In the genomic region with DNA sequence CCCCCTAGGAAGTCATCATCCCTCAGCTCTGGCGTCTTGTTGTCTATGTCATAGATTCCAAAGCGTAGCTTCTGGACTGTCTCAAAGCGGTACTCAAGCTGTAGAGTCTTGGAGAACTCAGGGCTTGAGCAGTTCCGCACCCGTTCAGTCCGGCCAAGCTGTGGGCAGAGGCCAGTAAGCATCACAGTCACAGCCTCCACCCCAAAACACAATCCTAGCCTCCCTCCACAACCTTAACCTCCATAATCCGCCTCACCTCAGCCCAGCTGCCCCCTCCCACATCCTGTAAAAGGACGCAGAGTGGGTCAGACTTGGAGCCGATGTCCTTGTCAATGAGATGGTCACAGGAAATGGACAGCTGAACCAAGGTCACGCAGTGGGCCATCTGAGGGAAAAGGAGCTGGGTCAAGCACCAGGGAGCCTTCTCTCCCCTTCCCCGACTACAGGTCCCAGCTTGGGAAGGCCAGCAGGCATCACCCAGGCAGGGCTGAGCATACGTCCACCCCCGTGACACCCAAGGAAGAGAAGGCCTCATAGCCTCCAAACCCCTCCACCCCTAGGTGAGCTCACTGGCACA, we compare ENCODE assay signal across 28 cellular contexts. TPM values are rescaled to one million over a fixed set of nuclear protein-coding genes. Genes with fewer than 3 reads are reported as not detected.
DNase-seq lines count a peak whose midpoint lies in the region; ATAC-seq, FAIRE-seq and TF ChIP-seq lines count a peak whose summit lies in the region.
"Had no signal": no experiment of that assay in that cellular context is flagged by ENCODE, and none has a peak within 500 bp of the region (broad histone marks: within the 10 kb centered on the region; RNA-seq: fewer than 3 reads in every experiment).

No MANE protein-coding gene starts in this region.

- H3K36me3 ChIP-seq in RWPE2 (ENCODE audit: low read depth): peaks cover 72% of the 10 kb centered on the region
- peaks cover 22 to 49% (median 26%) of the 10 kb centered on the region in 3 experiments for H3K36me3 ChIP-seq in naive thymus-derived CD4-positive, alpha-beta T cell (ENCODE audit: control insufficient read depth in 2 of 3, insufficient read depth in 3 of 3, low read length in 3 of 3)
- H3K36me3 ChIP-seq in esophagus muscularis mucosa: peaks cover 23 to 50% (median 49%) of the 10 kb centered on the region in 4 donors

- H3K36me3 Mint-ChIP-seq in stimulated activated naive CD8-positive, alpha-beta T cell treated with anti-CD3 and anti-CD28 coated beads, Interleukin-15, Interleukin-2, amounts not matched to agents 100 ng/mL and 50 ng/mL, for 24 hours (ENCODE audit: low read depth): peaks cover 23% of the 10 kb centered on the region
- peaks cover 0 to 29% (median 11%) of the 10 kb centered on the region in 5 donors for H3K36me3 Mint-ChIP-seq in naive thymus-derived CD4-positive, alpha-beta T cell

- no peaks in the 10 kb centered on the region for H3K4me1 ChIP-seq in RWPE2 (ENCODE audit: insufficient read depth, poor library complexity, severe bottlenecking)
- H3K4me1 ChIP-seq in naive thymus-derived CD4-positive, alpha-beta T cell (ENCODE audit: control insufficient read depth in 2 of 2, insufficient read depth in 2 of 2, low read length in 2 of 2): peaks cover 0 to 4% of the 10 kb centered on the region in 2 donors
- H3K4me1 ChIP-seq in esophagus muscularis mucosa: peaks cover 6 to 13% (median 10%) of the 10 kb centered on the region in 4 donors
- H3K4me1 ChIP-seq: ascending aorta; BLaER1 treated with 17β-estradiol and CSF1 and Interleukin-3, amounts not matched to agents 10 nM and 100 nM; prostate gland had no signal

- no peak for ATAC-seq in stimulated activated naive CD8-positive, alpha-beta T cell treated with anti-CD3 and anti-CD28 coated beads, Interleukin-15, amount 100 ng/mL, for 72 hours
- ATAC-seq in RWPE2 (ENCODE audit: low read depth) (no peak), HG03196 (IDR thresholded peaks at IDR 0.05; ENCODE audit: unreplicated experiment) (no peak)
- ATAC-seq in naive thymus-derived CD4-positive, alpha-beta T cell: no peak
- ATAC-seq: left lung, WTC11 had no signal

- FAIRE-seq in frontal cortex (lab: Jason Lieb, UNC): no peak
- FAIRE-seq: islet of Langerhans, RCC 7860 had no signal

- TF ChIP-seq EP300 in esophagus muscularis mucosa (IDR thresholded peaks at IDR 0.05): no peak

- DNase-seq in stimulated activated naive CD8-positive, alpha-beta T cell treated with anti-CD3 and anti-CD28 coated beads, Interleukin-15, amount 100 ng/mL, for 72 hours: no peak
- DNase-seq in RWPE2 (ENCODE audit: low spot score) (peak; percentile 68), esophagus muscularis mucosa (ENCODE audit: extremely low spot score) (no peak), frontal cortex (ENCODE audit: low spot score in 2 of 2) (no peak)
- no peak for DNase-seq in naive thymus-derived CD4-positive, alpha-beta T cell
- DNase-seq: activated CD4-positive, alpha-beta T cell treated with anti-CD3 and anti-CD28 coated beads, Interleukin-2, amount 10 ng/mL, durations not matched to agents 24 days and 14 days; effector memory CD4-positive, alpha-beta T cell; erythroblast; GM23248; left lung; mesenchymal stem cell; NCI-H82; sigmoid colon; stimulated activated CD4-positive, alpha-beta T cell treated with anti-CD3 and anti-CD28 coated beads, Interleukin-12 subunit alpha, Interleukin-12 subunit beta, amount 100 ng/mL, for 4 hours; stimulated activated CD4-positive, alpha-beta T cell treated with anti-CD3 and anti-CD28 coated beads, Interleukin-2, amount 100 ng/mL, for 48 hours; T-helper 1 cell had no signal

- TF ChIP-seq POLR2A in esophagus muscularis mucosa (IDR thresholded peaks at IDR 0.05; ENCODE audit: low read depth): no peak

- peaks cover 20% of the 10 kb centered on the region for H3K4me1 Mint-ChIP-seq in stimulated activated naive CD8-positive, alpha-beta T cell treated with anti-CD3 and anti-CD28 coated beads, Interleukin-15, Interleukin-2, amounts not matched to agents 100 ng/mL and 50 ng/mL, for 24 hours (ENCODE audit: low read depth)
- peaks cover 22% of the 10 kb centered on the region for H3K4me1 Mint-ChIP-seq in stimulated activated naive CD8-positive, alpha-beta T cell treated with anti-CD3 and anti-CD28 coated beads, Interleukin-15, amount 100 ng/mL, for 72 hours
- peaks cover 14 to 38% (median 25%) of the 10 kb centered on the region in 7 donors for H3K4me1 Mint-ChIP-seq in naive thymus-derived CD4-positive, alpha-beta T cell
- H3K4me1 Mint-ChIP-seq: WTC11 had no signal

- no peak overlapping the region for H3K4me3 Mint-ChIP-seq in stimulated activated naive CD8-positive, alpha-beta T cell treated with anti-CD3 and anti-CD28 coated beads, Interleukin-15, Interleukin-2, amounts not matched to agents 100 ng/mL and 50 ng/mL, for 24 hours
- no peak overlapping the region for H3K4me3 Mint-ChIP-seq in stimulated activated naive CD8-positive, alpha-beta T cell treated with anti-CD3 and anti-CD28 coated beads, Interleukin-15, amount 100 ng/mL, for 72 hours
- no peak overlapping the region for H3K4me3 Mint-ChIP-seq in naive thymus-derived CD4-positive, alpha-beta T cell
- H3K4me3 Mint-ChIP-seq: activated CD4-positive, alpha-beta T cell treated with anti-CD3 and anti-CD28 coated beads, Interleukin-2, amount 10 ng/mL, durations not matched to agents 24 days and 14 days; IgD-negative memory B cell; WTC11 had no signal

- intact Hi-C loops in naive thymus-derived CD4-positive, alpha-beta T cell (cut with micrococcal nuclease): no loop called here
- intact Hi-C loops in esophagus muscularis mucosa (cut with DNase I): no loop called here

- H3K27ac ChIP-seq in RWPE2 (ENCODE audit: poor library complexity, severe bottlenecking): no peak overlapping the region
- H3K27ac ChIP-seq in naive thymus-derived CD4-positive, alpha-beta T cell (ENCODE audit: low read depth, low read length): no peak overlapping the region
- no peak overlapping the region for H3K27ac ChIP-seq in esophagus muscularis mucosa (replicated peaks in 1 of 4)
- H3K27ac ChIP-seq: ascending aorta; BLaER1 treated with 17β-estradiol and CSF1 and Interleukin-3, amounts not matched to agents 10 nM and 100 nM; coronary artery; GM23248; left lung; prostate gland; sigmoid colon; tibial nerve had no signal

- 94% methylated on average over 12 of the region's 13 CpGs for WGBS in esophagus muscularis mucosa

- TF ChIP-seq CTCF in RWPE2 (IDR thresholded peaks at IDR 0.05; ENCODE audit: poor library complexity, severe bottlenecking): no peak
- no peak for TF ChIP-seq CTCF in esophagus muscularis mucosa (IDR thresholded peaks at IDR 0.05)

- H3K9me3 ChIP-seq in RWPE2 (ENCODE audit: severe bottlenecking) (no peaks in the 10 kb centered on the region), esophagus muscularis mucosa (no peaks in the 10 kb centered on the region)
- no peaks in the 10 kb centered on the region for H3K9me3 ChIP-seq in naive thymus-derived CD4-positive, alpha-beta T cell (ENCODE audit: control insufficient read depth in 2 of 3, low read length in 3 of 3)
- H3K9me3 ChIP-seq: ascending aorta; BLaER1 treated with 17β-estradiol and CSF1 and Interleukin-3, amounts not matched to agents 10 nM and 100 nM; left lung; neutrophil; prostate gland; sigmoid colon; tibial nerve had no signal

- H3K4me3 ChIP-seq in RWPE2 (ENCODE audit: severe bottlenecking): no peak overlapping the region
- H3K4me3 ChIP-seq in naive thymus-derived CD4-positive, alpha-beta T cell (ENCODE audit: low read length): no peak overlapping the region
- no peak overlapping the region for H3K4me3 ChIP-seq in esophagus muscularis mucosa
- H3K4me3 ChIP-seq: ascending aorta; BLaER1 treated with 17β-estradiol and CSF1 and Interleukin-3, amounts not matched to agents 10 nM and 100 nM; coronary artery; GM23248; left lung; prostate gland; sigmoid colon; tibial nerve had no signal

- H3K27me3 Mint-ChIP-seq in stimulated activated naive CD8-positive, alpha-beta T cell treated with anti-CD3 and anti-CD28 coated beads, Interleukin-15, Interleukin-2, amounts not matched to agents 100 ng/mL and 50 ng/mL, for 24 hours: no peaks in the 10 kb centered on the region
- no peaks in the 10 kb centered on the region for H3K27me3 Mint-ChIP-seq in stimulated activated naive CD8-positive, alpha-beta T cell treated with anti-CD3 and anti-CD28 coated beads, Interleukin-15, amount 100 ng/mL, for 72 hours
- H3K27me3 Mint-ChIP-seq in naive thymus-derived CD4-positive, alpha-beta T cell: no peaks in the 10 kb centered on the region
- H3K27me3 Mint-ChIP-seq: activated CD4-positive, alpha-beta T cell treated with anti-CD3 and anti-CD28 coated beads, Interleukin-2, amount 10 ng/mL, durations not matched to agents 24 days and 14 days; IgD-negative memory B cell had no signal

- H3K27me3 ChIP-seq in RWPE2 (ENCODE audit: insufficient read depth, poor library complexity, severe bottlenecking) (no peaks in the 10 kb centered on the region), esophagus muscularis mucosa (no peaks in the 10 kb centered on the region)
- no peaks in the 10 kb centered on the region for H3K27me3 ChIP-seq in naive thymus-derived CD4-positive, alpha-beta T cell (ENCODE audit: control insufficient read depth in 2 of 2, insufficient read depth in 2 of 2, low read length in 2 of 2)
- H3K27me3 ChIP-seq: ascending aorta; BLaER1 treated with 17β-estradiol and CSF1 and Interleukin-3, amounts not matched to agents 10 nM and 100 nM; left lung; neutrophil; sigmoid colon; tibial nerve had no signal

- H3K27ac Mint-ChIP-seq in stimulated activated naive CD8-positive, alpha-beta T cell treated with anti-CD3 and anti-CD28 coated beads, Interleukin-15, Interleukin-2, amounts not matched to agents 100 ng/mL and 50 ng/mL, for 24 hours: peak overlapping the region; percentile 66
- peak overlapping the region in 1 of 2 donors; percentile 13 for H3K27ac Mint-ChIP-seq in stimulated activated naive CD8-positive, alpha-beta T cell treated with anti-CD3 and anti-CD28 coated beads, Interleukin-15, amount 100 ng/mL, for 72 hours
- H3K27ac Mint-ChIP-seq in naive thymus-derived CD4-positive, alpha-beta T cell: peak overlapping the region in 5 of 9 donors; percentile 29 to 73 (median 32)
- H3K27ac Mint-ChIP-seq: activated CD4-positive, alpha-beta T cell treated with anti-CD3 and anti-CD28 coated beads, Interleukin-2, amount 10 ng/mL, durations not matched to agents 24 days and 14 days had no signal

- POLR2A ChIA-PET in naive thymus-derived CD4-positive, alpha-beta T cell (lab: Charles Lee): interaction anchor here (1.4 kb wide), 2 partner anchors 13 to 32 kb away, joined by 5 read pairs; partner anchors contain the start of genes CPNE1 and RBM12

- CTCF ChIA-PET in naive thymus-derived CD4-positive, alpha-beta T cell (lab: Charles Lee): interaction anchor here (0.9 kb wide), 1 partner anchor 11 kb away, joined by 3 read pairs; no protein-coding TSS in a partner anchor

- H3K9me3 Mint-ChIP-seq in stimulated activated naive CD8-positive, alpha-beta T cell treated with anti-CD3 and anti-CD28 coated beads, Interleukin-15, Interleukin-2, amounts not matched to agents 100 ng/mL and 50 ng/mL, for 24 hours: no peaks in the 10 kb centered on the region
- no peaks in the 10 kb centered on the region for H3K9me3 Mint-ChIP-seq in stimulated activated naive CD8-positive, alpha-beta T cell treated with anti-CD3 and anti-CD28 coated beads, Interleukin-15, amount 100 ng/mL, for 72 hours
- no peaks in the 10 kb centered on the region for H3K9me3 Mint-ChIP-seq in naive thymus-derived CD4-positive, alpha-beta T cell
- H3K9me3 Mint-ChIP-seq: activated CD4-positive, alpha-beta T cell treated with anti-CD3 and anti-CD28 coated beads, Interleukin-2, amount 10 ng/mL, durations not matched to agents 24 days and 14 days; IgD-negative memory B cell; WTC11 had no signal

RNA-seq across cellular contexts. Expression of gene SPAG4, which starts 17.0 kb away (rescaled TPM):
- 10 to 100 TPM in 2 of 5 experiments, 1 to 10 TPM in 2, under 1 TPM in 1; 0.35 to 25.0 (median 2.7) TPM for total RNA-seq in naive thymus-derived CD4-positive, alpha-beta T cell
- not detected for polyA plus RNA-seq in naive thymus-derived CD4-positive, alpha-beta T cell
- total RNA-seq in esophagus muscularis mucosa (1 to 10 TPM; 2.6 to 5.0 (median 2.9) TPM), frontal cortex (0.82 TPM)

RNA-seq across cellular contexts. Expression of gene CPNE1, which starts 32.1 kb away (rescaled TPM):
- total RNA-seq in naive thymus-derived CD4-positive, alpha-beta T cell: 100 to 1,000 TPM; 250 to 378 (median 305) TPM
- polyA plus RNA-seq in naive thymus-derived CD4-positive, alpha-beta T cell: 100 to 1,000 TPM; 277 to 360 TPM
- total RNA-seq in esophagus muscularis mucosa: 100 to 1,000 TPM in 2 of 4 donors, 10 to 100 TPM in 2; 23.0 to 148 (median 99.9) TPM
- 55.4 TPM for total RNA-seq in frontal cortex

RNA-seq across cellular contexts. Expression of gene RBM12, which starts 32.1 kb away (rescaled TPM):
- 100 to 1,000 TPM in 4 of 5 experiments, 10 to 100 TPM in 1; 98.2 to 122 (median 114) TPM for total RNA-seq in naive thymus-derived CD4-positive, alpha-beta T cell
- polyA plus RNA-seq in naive thymus-derived CD4-positive, alpha-beta T cell: 10 to 100 TPM; 48.9 to 50.8 TPM
- total RNA-seq in esophagus muscularis mucosa (10 to 100 TPM; 21.0 to 30.6 (median 24.0) TPM), frontal cortex (109 TPM)
